ENCODE assay signal across 8 cellular contexts in genomic region chr6:100881707-100882040, GRCh38. TPM values are rescaled to one million over a fixed set of nuclear protein-coding genes. Genes with fewer than 3 reads are reported as not detected.
A peak's percentile ranks its signal among the peaks of the same experiment; 100 is the strongest.
DNase-seq lines count a peak whose midpoint lies in the region; ATAC-seq and TF ChIP-seq lines count a peak whose summit lies in the region.

No MANE protein-coding gene starts in this region.

- peak overlapping the region; percentile 92 to 95 for H3K27ac ChIP-seq in right atrium auricular region
- H3K27ac ChIP-seq in skeletal muscle tissue (ENCODE audit: low read depth, low read length), result peak overlapping the region; percentile 88

- peak; percentile 16 for ATAC-seq in HG03280 (IDR thresholded peaks at IDR 0.05; ENCODE audit: unreplicated experiment)
- no peak for ATAC-seq in activated CD8-positive, alpha-beta T cell treated with anti-CD3 and anti-CD28 coated beads, Interleukin-2, amount 10 ng/mL, durations not matched to agents 7 days and 5 days

- no peaks in the 10 kb centered on the region for H3K9me3 ChIP-seq in right atrium auricular region
- no peaks in the 10 kb centered on the region for H3K9me3 ChIP-seq in skeletal muscle tissue (ENCODE audit: control insufficient read depth in 3 of 3, low read length in 3 of 3)

- peak; percentile 28 for DNase-seq in NCI-H1694 treated with DMSO at 0.1 percent for 48 hours (lab: John Stamatoyannopoulos, UW)
- no peak for DNase-seq in NCI-H1694 (lab: John Stamatoyannopoulos, UW)
- DNase-seq in activated CD8-positive, alpha-beta T cell treated with anti-CD3 and anti-CD28 coated beads, Interleukin-2, amount 10 ng/mL, durations not matched to agents 7 days and 5 days, result no peak
- DNase-seq in right atrium auricular region (ENCODE audit: low spot score), result no peak
- DNase-seq in mucosa of gallbladder (ENCODE audit: low spot score), result no peak
- DNase-seq in NCI-H2081 (lab: John Stamatoyannopoulos, UW), result no peak

- no peak for TF ChIP-seq CTCF in right atrium auricular region (IDR thresholded peaks at IDR 0.05)

- H3K4me3 ChIP-seq in right atrium auricular region, result peak overlapping the region; percentile 70 to 79
- peak overlapping the region; percentile 88 to 99 (median 91) for H3K4me3 ChIP-seq in skeletal muscle tissue (ENCODE audit: low read length in 3 of 3)

- POLR2A ChIA-PET in activated CD8-positive, alpha-beta T cell treated with anti-CD3 and anti-CD28 coated beads, Interleukin-2, amount 10 ng/mL, durations not matched to agents 7 days and 5 days (lab: Charles Lee), result interaction anchor here (0.7 to 1.9 kb wide), 4 partner anchors 9 to 32 kb away, joined by 3 to 8 read pairs (median 4); no protein-coding TSS in a partner anchor

- peaks cover 16% of the 10 kb centered on the region for H3K36me3 Mint-ChIP-seq in activated CD8-positive, alpha-beta T cell treated with anti-CD3 and anti-CD28 coated beads, Interleukin-2, amount 10 ng/mL, durations not matched to agents 7 days and 5 days (ENCODE audit: low read depth)

- CTCF ChIA-PET in activated CD8-positive, alpha-beta T cell treated with anti-CD3 and anti-CD28 coated beads, Interleukin-2, amount 10 ng/mL, durations not matched to agents 7 days and 5 days (lab: Charles Lee), result interaction anchor here (0.8 to 1.2 kb wide), 3 partner anchors 13 to 42 kb away, joined by 3 read pairs; no protein-coding TSS in a partner anchor

- H3K27ac Mint-ChIP-seq in activated CD8-positive, alpha-beta T cell treated with anti-CD3 and anti-CD28 coated beads, Interleukin-2, amount 10 ng/mL, durations not matched to agents 7 days and 5 days, result peak overlapping the region; percentile 100

- H3K4me3 Mint-ChIP-seq in activated CD8-positive, alpha-beta T cell treated with anti-CD3 and anti-CD28 coated beads, Interleukin-2, amount 10 ng/mL, durations not matched to agents 7 days and 5 days, result peak overlapping the region; percentile 100

- H3K9ac ChIP-seq in skeletal muscle tissue (ENCODE audit: low read depth in 1 of 3, low read length in 3 of 3), result peak overlapping the region; percentile 83 to 86 (median 85)

- H3K27me3 ChIP-seq in right atrium auricular region, result no peaks in the 10 kb centered on the region
- H3K27me3 ChIP-seq in skeletal muscle tissue (ENCODE audit: control insufficient read depth in 3 of 3, insufficient read depth in 3 of 3, low read length in 3 of 3), result no peaks in the 10 kb centered on the region

- peaks cover 34% of the 10 kb centered on the region for H3K4me1 Mint-ChIP-seq in activated CD8-positive, alpha-beta T cell treated with anti-CD3 and anti-CD28 coated beads, Interleukin-2, amount 10 ng/mL, durations not matched to agents 7 days and 5 days (ENCODE audit: low read depth)

- no peaks in the 10 kb centered on the region for H3K36me3 ChIP-seq in right atrium auricular region
- H3K36me3 ChIP-seq in skeletal muscle tissue (ENCODE audit: control insufficient read depth in 3 of 3, insufficient read depth in 3 of 3, low read length in 3 of 3), result no peaks in the 10 kb centered on the region

- H3K4me1 ChIP-seq in right atrium auricular region (peaks cover 0 to 28% of the 10 kb centered on the region in 2 donors), skeletal muscle tissue (ENCODE audit: control insufficient read depth in 3 of 3, insufficient read depth in 3 of 3, low read length in 3 of 3) (peaks cover 0 to 18% (median 14%) of the 10 kb centered on the region in 3 donors)

- no peaks in the 10 kb centered on the region for H3K9me3 Mint-ChIP-seq in activated CD8-positive, alpha-beta T cell treated with anti-CD3 and anti-CD28 coated beads, Interleukin-2, amount 10 ng/mL, durations not matched to agents 7 days and 5 days (ENCODE audit: insufficient read depth)

- H3K27me3 Mint-ChIP-seq in activated CD8-positive, alpha-beta T cell treated with anti-CD3 and anti-CD28 coated beads, Interleukin-2, amount 10 ng/mL, durations not matched to agents 7 days and 5 days (ENCODE audit: low read depth), result peaks cover 2% of the 10 kb centered on the region

RNA-seq across cellular contexts. Expression of gene ASCC3, which starts 0.5 kb away (rescaled TPM):
- total RNA-seq in activated CD8-positive, alpha-beta T cell treated with anti-CD3 and anti-CD28 coated beads, Interleukin-2, amount 10 ng/mL, durations not matched to agents 7 days and 5 days, result 10 to 100 TPM; 61.8 to 66.1 TPM
- total RNA-seq in right atrium auricular region (10 to 100 TPM; 18.7 to 20.0 TPM), skeletal muscle tissue (21.4 TPM), mucosa of gallbladder (31.1 TPM)
